13 cellular contexts compared by ENCODE assay signal in genomic region chr1:172821609-172822274, GRCh38.
DNase-seq lines count a peak whose midpoint lies in the region; ATAC-seq and TF ChIP-seq lines count a peak whose summit lies in the region.
"Had no signal": no experiment of that assay in that cellular context is flagged by ENCODE, and none has a peak within 500 bp of the region (broad histone marks: within the 10 kb centered on the region; RNA-seq: fewer than 3 reads in every experiment).

No MANE protein-coding gene starts in this region.

- H4K20me1 ChIP-seq in mammary epithelial cell (ENCODE audit: insufficient read depth, low read length) = no peaks in the 10 kb centered on the region

- ATAC-seq in stimulated activated naive CD8-positive, alpha-beta T cell treated with anti-CD3 and anti-CD28 coated beads, Interleukin-15, amount 100 ng/mL, for 72 hours = no peak
- ATAC-seq: natural killer cell had no signal

- peaks cover 1 to 2% of the 10 kb centered on the region in 2 donors for H3K9me3 Mint-ChIP-seq in stimulated activated naive CD8-positive, alpha-beta T cell treated with anti-CD3 and anti-CD28 coated beads, Interleukin-15, amount 100 ng/mL, for 72 hours
- H3K9me3 Mint-ChIP-seq: natural killer cell had no signal

- H3K4me3 ChIP-seq in mammary epithelial cell (replicated peaks in 1 of 3; ENCODE audit: insufficient read depth in 1 of 3, low read depth in 2 of 3, low read length in 3 of 3) = no peak overlapping the region
- H3K4me3 ChIP-seq: stomach had no signal

- WGBS in mammary epithelial cell (ENCODE audit: low coverage, missing lambda C conversion rate) = 100% methylated on average over 1 of the region's 1 CpG

- peaks cover 15% of the 10 kb centered on the region for H3K27me3 Mint-ChIP-seq in stimulated activated naive CD8-positive, alpha-beta T cell treated with anti-CD3 and anti-CD28 coated beads, Interleukin-15, amount 100 ng/mL, for 72 hours

- no peak for TF ChIP-seq CTCF in mammary epithelial cell (conservative IDR thresholded peaks at IDR 0.05 in 1 of 2, IDR thresholded peaks at IDR 0.05 in 1 of 2; ENCODE audit: extremely low read depth in 1 of 2, insufficient read depth in 1 of 2, low read depth in 1 of 2, low read length in 2 of 2)

- no peak overlapping the region for H3K4me3 Mint-ChIP-seq in stimulated activated naive CD8-positive, alpha-beta T cell treated with anti-CD3 and anti-CD28 coated beads, Interleukin-15, amount 100 ng/mL, for 72 hours
- H3K4me3 Mint-ChIP-seq: natural killer cell had no signal

- no peaks in the 10 kb centered on the region for H3K36me3 ChIP-seq in mammary epithelial cell (ENCODE audit: insufficient read depth, low read length)
- H3K36me3 ChIP-seq: stomach had no signal

- no peak overlapping the region for H3K27ac ChIP-seq in mammary epithelial cell (ENCODE audit: insufficient read depth, low read depth, low read length)
- H3K27ac ChIP-seq: stomach, VCaP had no signal

- CTCF ChIA-PET in mammary epithelial cell (lab: Charles Lee; ENCODE audit: low non-redundant PET) = no interaction called here

- intact Hi-C loops in mammary epithelial cell (cut with micrococcal nuclease) = no loop called here

- no peak overlapping the region for H3K27ac Mint-ChIP-seq in stimulated activated naive CD8-positive, alpha-beta T cell treated with anti-CD3 and anti-CD28 coated beads, Interleukin-15, amount 100 ng/mL, for 72 hours

- H3K9ac ChIP-seq in mammary epithelial cell (ENCODE audit: insufficient read depth, low read length) = no peak overlapping the region

- in situ Hi-C loops in mammary epithelial cell (cut with MboI; ENCODE audit: low sequenced_read_pairs in 2 of 2) = no loop called here

- no peak overlapping the region for H3K4me2 ChIP-seq in mammary epithelial cell (ENCODE audit: insufficient read depth, low read depth, low read length)

- H3K27me3 ChIP-seq in mammary epithelial cell (ENCODE audit: insufficient read depth, low read length) = no peaks in the 10 kb centered on the region
- H3K27me3 ChIP-seq: stomach had no signal

- H3K4me1 Mint-ChIP-seq in stimulated activated naive CD8-positive, alpha-beta T cell treated with anti-CD3 and anti-CD28 coated beads, Interleukin-15, amount 100 ng/mL, for 72 hours = peaks cover 33% of the 10 kb centered on the region

- H3K9me3 ChIP-seq in mammary epithelial cell (replicated peaks; ENCODE audit: insufficient read depth, low read length) = no peaks in the 10 kb centered on the region
- H3K9me3 ChIP-seq: stomach had no signal

- dilution Hi-C loops in mammary epithelial cell (cut with HindIII; ENCODE audit: low sequenced_read_pairs) = no loop called here

- H2AFZ ChIP-seq in mammary epithelial cell (ENCODE audit: low read depth, low read length) = no peak overlapping the region

- DNase-seq in Daoy (ENCODE audit: low read depth) (peak; percentile 42), M059J (ENCODE audit: low read depth) (peak; percentile 79), mammary epithelial cell (peak; percentile 23), putamen (ENCODE audit: low spot score) (peak; percentile 17), cerebellar cortex (ENCODE audit: low spot score) (no peak), NCI-H2196 (lab: John Stamatoyannopoulos, UW; ENCODE audit: unreplicated experiment) (no peak)
- DNase-seq in stimulated activated naive CD8-positive, alpha-beta T cell treated with anti-CD3 and anti-CD28 coated beads, Interleukin-15, amount 100 ng/mL, for 72 hours = no peak
- DNase-seq: cortex of kidney, KG1, natural killer cell, NCI-H82, stomach had no signal

- peaks cover 5% of the 10 kb centered on the region for H3K4me1 ChIP-seq in mammary epithelial cell (ENCODE audit: insufficient read depth, low read length)

- BruUV-seq in mammary epithelial cell (replicated peaks; lab: Mats Ljungman, UMichigan) = no TSS peak

- no peaks in the 10 kb centered on the region for H3K79me2 ChIP-seq in mammary epithelial cell (ENCODE audit: insufficient read depth, low read length)

Comparison
In these comparisons a context has a peak if more than half of its experiments do, and no peak if none do; other contexts are left out.
1. DNase-seq: peak in Daoy (single experiment), M059J (single experiment), mammary epithelial cell (single experiment) and putamen (single experiment); none in stimulated activated naive CD8-positive, alpha-beta T cell treated with anti-CD3 and anti-CD28 coated beads, Interleukin-15, amount 100 ng/mL, for 72 hours (0 of 2), cerebellar cortex (single experiment) and NCI-H2196 (single experiment).